22 cellular contexts compared by ENCODE assay signal in the genomic region with DNA sequence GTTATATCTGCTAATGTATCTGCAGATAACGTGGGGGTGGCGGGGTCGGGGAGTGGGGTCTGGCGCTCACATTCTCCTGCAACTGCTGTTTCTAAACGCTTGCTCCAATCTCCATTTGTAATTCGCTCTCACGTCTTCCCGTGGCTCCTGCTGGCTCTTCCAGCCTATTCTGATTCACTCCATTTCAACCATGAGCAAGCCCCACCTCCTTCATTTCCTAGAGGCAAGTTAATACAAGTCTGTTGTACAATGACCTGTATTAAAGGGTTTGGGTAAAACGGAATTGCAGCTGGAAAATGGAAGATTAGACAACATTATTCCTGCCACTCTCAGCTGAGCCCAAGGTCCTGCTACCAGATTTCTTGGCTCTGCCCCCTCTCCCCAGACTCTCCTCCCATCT.
"Had no signal": no experiment of that assay in that cellular context is flagged by ENCODE, and none has a peak within 500 bp of the region (broad histone marks: within the 10 kb centered on the region; RNA-seq: fewer than 3 reads in every experiment).

No MANE protein-coding gene starts in this region.

- H3K4me3 ChIP-seq: coronary artery, dorsolateral prefrontal cortex, esophagus squamous epithelium, left ventricle myocardium inferior, lower lobe of right lung, pancreas, suprapubic skin, thyroid gland had no signal

- H3K9me3 ChIP-seq: esophagus squamous epithelium, left ventricle myocardium inferior, lower lobe of right lung, pancreas, suprapubic skin, thyroid gland had no signal

- ATAC-seq: left cardiac atrium, lower lobe of right lung, pancreas, right cardiac atrium had no signal

- H3K4me1 ChIP-seq: lower lobe of right lung, suprapubic skin had no signal

- DNase-seq: dorsolateral prefrontal cortex; effector CD8-positive, alpha-beta T cell; esophagus squamous epithelium; foreskin fibroblast; immature natural killer cell; kidney; left cardiac atrium; left ventricle myocardium inferior; lower lobe of right lung; mesenchymal stem cell; naive B cell; occipital lobe; pancreas; right cardiac atrium; small intestine; stimulated activated CD4-positive, alpha-beta T cell treated with anti-CD3 and anti-CD28 coated beads, Interleukin-12 subunit alpha, Interleukin-12 subunit beta, amount 100 ng/mL, for 4 hours; stimulated activated CD4-positive, alpha-beta T cell treated with anti-CD3 and anti-CD28 coated beads, Interleukin-2, amount 100 ng/mL, for 48 hours; stimulated activated naive CD4-positive, alpha-beta T cell treated with Interleukin-2 at 50 U/mL for 16 hours; thyroid gland had no signal

- H3K27me3 ChIP-seq: dorsolateral prefrontal cortex, esophagus squamous epithelium, pancreas, suprapubic skin, thyroid gland had no signal

- H3K36me3 ChIP-seq: esophagus squamous epithelium, left ventricle myocardium inferior, lower lobe of right lung, pancreas, suprapubic skin, thyroid gland had no signal

- H3K27ac ChIP-seq: coronary artery, dorsolateral prefrontal cortex, epithelial cell of prostate, esophagus squamous epithelium, left ventricle myocardium inferior, lower lobe of right lung, pancreas, suprapubic skin, thyroid gland had no signal
